In genomic region chr4:101606989-101607388, GRCh38 we compare ENCODE assay signal across 3 cellular contexts.
A peak's percentile ranks its signal among the peaks of the same experiment; 100 is the strongest.
DNase-seq lines count a peak whose midpoint lies in the region; ATAC-seq, FAIRE-seq and TF ChIP-seq lines count a peak whose summit lies in the region.
"Not testable (repeated sequence)": the region's sequence is repeated elsewhere in the genome, so short reads cannot be mapped to it uniquely, and the experiment has no call there.

No MANE protein-coding gene starts in this region.

- H3K9me1 ChIP-seq in K562 (ENCODE audit: control insufficient read depth, insufficient read depth, low read length): not testable (repeated sequence)

- peak overlapping the region; percentile 51 for H2AFZ ChIP-seq in HCT116 (ENCODE audit: low read depth, low read length, poor library complexity, severe bottlenecking)
- H2AFZ ChIP-seq in K562 (ENCODE audit: low read depth, low read length); HepG2 (ENCODE audit: low read length): not testable (repeated sequence)

- not testable (repeated sequence) for ATAC-seq in HCT116, K562, HepG2

- H4K20me1 ChIP-seq in HCT116 (ENCODE audit: insufficient read depth); K562 (replicated peaks; ENCODE audit: control insufficient read depth, insufficient read depth, low read length); HepG2 (ENCODE audit: insufficient read depth, low read length): not testable (repeated sequence)

- TF ChIP-seq RAD21 in HCT116 (IDR thresholded peaks at IDR 0.05; ENCODE audit: low read depth); K562 (CRISPR knock-in tag; conservative IDR thresholded peaks at IDR 0.05 in 1 of 2, IDR thresholded peaks at IDR 0.05 in 1 of 2); HepG2 (CRISPR knock-in tag; IDR thresholded peaks at IDR 0.05): not testable (repeated sequence)

- H3K9ac ChIP-seq in HCT116 (ENCODE audit: low read length); K562 (ENCODE audit: insufficient read depth in 1 of 2, low read depth in 2 of 2, low read length in 2 of 2); HepG2 (ENCODE audit: insufficient read depth, low read depth, low read length): not testable (repeated sequence)

- H3K9me2 ChIP-seq in HCT116 (ENCODE audit: insufficient read depth): not testable (repeated sequence)

- WGBS in K562 (ENCODE audit: insufficient coverage, low coverage, missing lambda C conversion rate): 2% methylated on average over 3 of the region's 3 CpGs
- 14% methylated on average over 3 of the region's 3 CpGs for WGBS in HepG2 (ENCODE audit: low lambda C conversion rate)

- not testable (repeated sequence) for FAIRE-seq in K562 (lab: Jason Lieb, UNC); HepG2 (lab: Jason Lieb, UNC)

- in situ Hi-C loops in K562 (cut with MboI); HepG2 (cut with HindIII; ENCODE audit: extremely low pct_ligation_motif_present, low pct_unique_long_range_greater_than_20kb): not testable (repeated sequence)

- BruUV-seq in HCT116 (replicated peaks; lab: Mats Ljungman, UMichigan); K562 (replicated peaks; lab: Mats Ljungman, UMichigan); HepG2 (replicated peaks; lab: Mats Ljungman, UMichigan): not testable (repeated sequence)

- TF ChIP-seq POLR2A in HCT116 (IDR thresholded peaks at IDR 0.05; ENCODE audit: borderline replicate concordance, extremely low read depth, insufficient read depth, insufficient read length); K562 (conservative IDR thresholded peaks at IDR 0.05); HepG2 (IDR thresholded peaks at IDR 0.05; ENCODE audit: insufficient read depth in 1 of 2, low read depth in 2 of 2, low read length in 2 of 2): not testable (repeated sequence)

- not testable (repeated sequence) for H3K27me3 ChIP-seq in HCT116 (ENCODE audit: insufficient read depth, low read length); K562 (ENCODE audit: control insufficient read depth in 2 of 2, insufficient read depth in 2 of 2, low read length in 2 of 2); HepG2 (ENCODE audit: control insufficient read depth in 1 of 2, insufficient read depth in 2 of 2, low read length in 2 of 2)

- not testable (repeated sequence) for H3K79me2 ChIP-seq in HCT116 (ENCODE audit: insufficient read depth, low read length); K562 (ENCODE audit: control insufficient read depth, insufficient read depth, low read length); HepG2 (ENCODE audit: insufficient read depth, low read length)

- not testable (repeated sequence) for H3K27ac ChIP-seq in HCT116 (ENCODE audit: low read depth, low read length); K562 (ENCODE audit: extremely low read depth, low read depth, low read length); HepG2 (ENCODE audit: extremely low read length, insufficient read depth, low read length)

- not testable (repeated sequence) for TF ChIP-seq EP300 in K562 (IDR thresholded peaks at IDR 0.05; ENCODE audit: low read length); HepG2 (IDR thresholded peaks at IDR 0.05; ENCODE audit: low read depth in 2 of 2, low read length in 2 of 2); HepG2 (CRISPR knock-in tag; IDR thresholded peaks at IDR 0.05; ENCODE audit: borderline replicate concordance)

- H3K36me3 ChIP-seq in HCT116 (ENCODE audit: control insufficient read depth in 1 of 2, insufficient read depth in 2 of 2, low read length in 2 of 2); K562 (ENCODE audit: control insufficient read depth, insufficient read depth, low read length); HepG2 (replicated peaks in 1 of 2; ENCODE audit: control insufficient read depth in 1 of 2, insufficient read depth in 2 of 2, low read length in 2 of 2): not testable (repeated sequence)

- TF ChIP-seq CTCF in HCT116 (IDR thresholded peaks at IDR 0.05 in 2 of 3, conservative IDR thresholded peaks at IDR 0.05 in 1 of 3; ENCODE audit: borderline replicate concordance in 1 of 3, insufficient read depth in 1 of 3, low read depth in 2 of 3, low read length in 2 of 3); K562 (IDR thresholded peaks at IDR 0.05 in 2 of 3, conservative IDR thresholded peaks at IDR 0.05 in 1 of 3; ENCODE audit: insufficient read depth in 2 of 3, low read depth in 1 of 3, low read length in 3 of 3); HepG2 (CRISPR knock-in tag; IDR thresholded peaks at IDR 0.05): not testable (repeated sequence)

- H3K4me2 ChIP-seq in HCT116 (ENCODE audit: low read length); K562 (ENCODE audit: insufficient read depth, low read length); HepG2 (ENCODE audit: low read depth, low read length): not testable (repeated sequence)

- POLR2A ChIA-PET in HCT116 (lab: Charles Lee); K562 (lab: Yijun Ruan, JAX); HepG2 (lab: Yijun Ruan, JAX): not testable (repeated sequence)

- CTCF ChIA-PET in HCT116 (lab: Charles Lee); K562 (lab: Yijun Ruan, JAX; ENCODE audit: low intra/inter-chr PET ratio); HepG2 (lab: Yijun Ruan, JAX; ENCODE audit: low intra/inter-chr PET ratio, low total read pairs): not testable (repeated sequence)

- not testable (repeated sequence) for DNase-seq in HCT116 (ENCODE audit: low read depth, low spot score); K562 (ENCODE audit: extremely low read depth in 1 of 4, low spot score in 3 of 4); HepG2 (ENCODE audit: low spot score)

- intact Hi-C loops in HCT116 (cut with micrococcal nuclease); K562 (cut with micrococcal nuclease); HepG2 (cut with micrococcal nuclease; ENCODE audit: unreplicated experiment): not testable (repeated sequence)

- not testable (repeated sequence) for H3K4me3 ChIP-seq in HCT116 (replicated peaks in 1 of 2; ENCODE audit: low read depth in 1 of 2, low read length in 2 of 2); K562; HepG2 (replicated peaks in 1 of 3; ENCODE audit: insufficient read depth in 1 of 3, low read depth in 2 of 3, low read length in 3 of 3)

- not testable (repeated sequence) for H3K4me1 ChIP-seq in HCT116 (ENCODE audit: control insufficient read depth in 1 of 2, insufficient read depth in 2 of 2, low read length in 2 of 2); K562 (replicated peaks in 1 of 2; ENCODE audit: control insufficient read depth in 2 of 2, insufficient read depth in 2 of 2, low read length in 2 of 2); HepG2 (ENCODE audit: insufficient read depth, low read length)

- H3K9me3 ChIP-seq in HCT116 (ENCODE audit: control insufficient read depth in 1 of 2, insufficient read depth in 1 of 2, low read depth in 1 of 2, low read length in 2 of 2); K562 (replicated peaks; ENCODE audit: control insufficient read depth, insufficient read depth, low read depth, low read length); HepG2 (ENCODE audit: low read length): not testable (repeated sequence)

- RAD21 ChIA-PET in HCT116 (lab: Charles Lee; ENCODE audit: low non-redundant PET in 1 of 2, low total read pairs in 2 of 2, uncharacterized antibody in 2 of 2, unreplicated experiment in 2 of 2): not testable (repeated sequence)

TF ChIP-seq in K562, 482 proteins besides CTCF, POLR2A, EP300 and RAD21:
- peak; percentile 90 for TF ChIP-seq ZNF431 (CRISPR knock-in tag; IDR thresholded peaks at IDR 0.05)
TF ChIP-seq in K562: peak in this region for 1; not testable (repeated sequence) for 481.

TF ChIP-seq in HepG2, 621 proteins besides CTCF, POLR2A, EP300 and RAD21:
- peak; percentile 26; the same call in 1 of the 2 replicates for TF ChIP-seq ZNF431 (CRISPR knock-in tag; IDR thresholded peaks at IDR 0.05; ENCODE audit: borderline replicate concordance, low read depth)
